In genomic region chr17:82247175-82247823, GRCh38 we compare ENCODE assay signal across 9 cellular contexts. TPM values are rescaled to one million over a fixed set of nuclear protein-coding genes. Genes with fewer than 3 reads are reported as not detected.
A peak's percentile ranks its signal among the peaks of the same experiment; 100 is the strongest.
DNase-seq lines count a peak whose midpoint lies in the region; ATAC-seq and TF ChIP-seq lines count a peak whose summit lies in the region.
"Had no signal": no experiment of that assay in that cellular context is flagged by ENCODE, and none has a peak within 500 bp of the region (broad histone marks: within the 10 kb centered on the region; RNA-seq: fewer than 3 reads in every experiment).

No MANE protein-coding gene starts in this region.

- intact Hi-C loops in lower lobe of right lung (cut with DNase I), result no loop called here

- H3K36me3 ChIP-seq in HEK293 (ENCODE audit: control insufficient read depth in 2 of 2, insufficient read depth in 1 of 2, low read length in 2 of 2) (peaks cover 51 to 100% of the 10 kb centered on the region in 2 experiments), lower lobe of right lung (peaks cover 98% of the 10 kb centered on the region)

- CTCF ChIA-PET in HEK293 (lab: Yijun Ruan, JAX), result interaction anchor here (0.8 to 3.4 kb wide), 3 partner anchors 11 to 36 kb away, joined by 3 to 15 read pairs (median 8); no protein-coding TSS in a partner anchor

- H3K9me3 ChIP-seq in HEK293 (ENCODE audit: control insufficient read depth, insufficient read depth, low read depth, low read length), result no peaks in the 10 kb centered on the region
- H3K9me3 ChIP-seq in lower lobe of right lung, result no peaks in the 10 kb centered on the region

- no peaks in the 10 kb centered on the region for H3K4me1 ChIP-seq in HEK293 (ENCODE audit: control insufficient read depth, insufficient read depth, low read length)
- peaks cover 35% of the 10 kb centered on the region for H3K4me1 ChIP-seq in lower lobe of right lung

- TF ChIP-seq CTCF in HEK293 (tag by site-specific recombination; IDR thresholded peaks at IDR 0.05) (no peak), lower lobe of right lung (IDR thresholded peaks at IDR 0.05) (no peak)

- no peaks in the 10 kb centered on the region for H3K27me3 ChIP-seq in lower lobe of right lung (ENCODE audit: low read depth)

- POLR2A ChIA-PET in HEK293 (lab: Yijun Ruan, JAX), result interaction anchor here (0.6 kb wide), 1 partner anchor 155 kb away, joined by 4 read pairs; no protein-coding TSS in a partner anchor

- H3K27ac ChIP-seq in HEK293 (ENCODE audit: extremely low read depth, low read depth, low read length), result peak overlapping the region; percentile 32; the same call in 1 of the 2 replicates
- H3K27ac ChIP-seq in angular gyrus (ENCODE audit: low read depth, low read length), result peak overlapping the region; percentile 62
- H3K27ac ChIP-seq in lower lobe of right lung, result peak overlapping the region; percentile 46
- H3K27ac ChIP-seq in temporal lobe (ENCODE audit: low read depth, low read length), result peak overlapping the region; percentile 63

- no peak for DNase-seq in lower lobe of right lung
- no peak for DNase-seq in activated effector memory CD4-positive, alpha-beta T cell treated with Interleukin-2 at 50 U/mL for 16 hours
- DNase-seq: activated T-cell treated with anti-CD3 and anti-CD28 coated beads for 4 hours, NCI-H1694 had no signal

- ATAC-seq in lower lobe of right lung (no peak), GM21528 (IDR thresholded peaks at IDR 0.05; ENCODE audit: low FRiP score, unreplicated experiment) (no peak), GM18858 (IDR thresholded peaks at IDR 0.05; ENCODE audit: unreplicated experiment) (no peak)

- H3K4me3 ChIP-seq in HEK293 (ENCODE audit: low read depth, low read length), result no peak overlapping the region
- H3K4me3 ChIP-seq in lower lobe of right lung, result no peak overlapping the region

TF ChIP-seq in HEK293, 187 proteins besides CTCF, POLR2A, EP300 and RAD21:
- TF ChIP-seq ZNF114 (tag by site-specific recombination; IDR thresholded peaks at IDR 0.05) (no peak), ZBTB44 (tag by site-specific recombination; IDR thresholded peaks at IDR 0.05) (no peak), ZBTB48 (tag by site-specific recombination; IDR thresholded peaks at IDR 0.05) (no peak), ZNF624 (tag by site-specific recombination; IDR thresholded peaks at IDR 0.05) (no peak), ZNF239 (tag by site-specific recombination; IDR thresholded peaks at IDR 0.05) (no peak), ZNF280C (tag by site-specific recombination; IDR thresholded peaks at IDR 0.05) (no peak)

RNA-seq across cellular contexts. Expression of gene SLC16A3, which starts 18.5 kb away (rescaled TPM):
- 81.9 TPM for total RNA-seq in lower lobe of right lung
- 2.5 TPM for total RNA-seq in temporal lobe

RNA-seq across cellular contexts. Expression of gene CSNK1D, which starts 26.2 kb away (rescaled TPM):
- total RNA-seq in lower lobe of right lung, result 146 TPM
- 32.2 TPM for total RNA-seq in temporal lobe

RNA-seq across cellular contexts. Expression of gene CCDC57, which starts 34.7 kb away (rescaled TPM):
- total RNA-seq in lower lobe of right lung, result 63.4 TPM
- 16.2 TPM for total RNA-seq in temporal lobe

Comparison
In these comparisons a context has a peak if more than half of its experiments do, and no peak if none do; other contexts are left out.
1. RNA of gene SLC16A3, which starts 18.5 kb away (total RNA-seq): 81.9 TPM in lower lobe of right lung (single experiment); 2.5 TPM in temporal lobe (single experiment); every median in the first group is over 10 times any median in the second.
2. Peak in every context shown above with its lines, with median percentiles within 50 percentile points of each other: H3K27ac ChIP-seq.